1 cellular context compared by ENCODE assay signal in genomic region chr5:96690906-96691305, GRCh38.
TF ChIP-seq lines count a peak whose summit lies in the region.

No MANE protein-coding gene starts in this region.

TF ChIP-seq in endothelial cell of umbilical vein, 7 proteins besides CTCF, POLR2A, EP300 and RAD21 (continued from another document):
- TF ChIP-seq MAX (IDR thresholded peaks at IDR 0.05; ENCODE audit: insufficient read depth, insufficient read length), result no peak
- no peak for TF ChIP-seq FOS (IDR thresholded peaks at IDR 0.05; ENCODE audit: borderline replicate concordance, insufficient read depth, low read length)
- no peak for TF ChIP-seq EZH2 (IDR thresholded peaks at IDR 0.05; ENCODE audit: borderline replicate concordance, low read depth, low read length, severe bottlenecking)
- no peak for TF ChIP-seq GATA2 (IDR thresholded peaks at IDR 0.05; ENCODE audit: insufficient read depth, insufficient read length, low read depth, low read length)
TF ChIP-seq in endothelial cell of umbilical vein: peak in this region for 0.
